In genomic region chr9:119763260-119763659, GRCh38 we compare ENCODE assay signal across 25 cellular contexts.
"Had no signal": no experiment of that assay in that cellular context is flagged by ENCODE, and none has a peak within 500 bp of the region (broad histone marks: within the 10 kb centered on the region; RNA-seq: fewer than 3 reads in every experiment).

No MANE protein-coding gene starts in this region.

- DNase-seq: islet precursor cell; left ventricle myocardium inferior; midbrain; mucosa of descending colon; naive thymus-derived CD4-positive, alpha-beta T cell; nucleus accumbens; pancreas; posterior cingulate gyrus; retina; right cardiac atrium; stimulated activated CD4-positive, alpha-beta T cell treated with anti-CD3 and anti-CD28 coated beads, Interleukin-12 subunit alpha, Interleukin-12 subunit beta, amount 100 ng/mL, for 4 hours; stimulated activated CD4-positive, alpha-beta T cell treated with anti-CD3 and anti-CD28 coated beads, Interleukin-15, amount 100 ng/mL, for 24 hours; stimulated activated CD4-positive, alpha-beta T cell treated with anti-CD3 and anti-CD28 coated beads, Interleukin-2, amount 100 ng/mL, for 24 hours; stimulated activated CD4-positive, alpha-beta T cell treated with anti-CD3 and anti-CD28 coated beads, Interleukin-4, amount 100 ng/mL, for 1 hour; stimulated activated naive B cell treated with anti-CD40 and anti-IgM and Interleukin-4, amounts not matched to agents 10 μg/mL and 1 μg/mL and 100 μg/mL, for 72 hours; stimulated activated naive CD8-positive, alpha-beta T cell treated with anti-CD3 and anti-CD28 coated beads, Interleukin-15, Interleukin-2, amounts not matched to agents 100 U/mL and 50 U/mL, for 24 hours; stomach; uterus had no signal

- H3K27ac ChIP-seq: hepatocyte, left ventricle myocardium inferior, pancreas, prostate gland, skin epidermis, stomach, thoracic aorta, tibial nerve, uterus had no signal

- H3K9me3 ChIP-seq: left ventricle myocardium inferior, mucosa of descending colon, pancreas, prostate gland, stomach, thoracic aorta, tibial nerve, uterus had no signal

- H3K27me3 ChIP-seq: pancreas, tibial nerve, uterus had no signal

- H3K4me2 ChIP-seq: hepatocyte had no signal

- ATAC-seq: mucosa of descending colon; naive thymus-derived CD4-positive, alpha-beta T cell; pancreas; right cardiac atrium; sciatic nerve; stimulated activated naive B cell treated with anti-CD40 and anti-IgM and Interleukin-4, amounts not matched to agents 10 μg/mL and 1 μg/mL and 100 μg/mL, for 72 hours; stimulated activated naive CD8-positive, alpha-beta T cell treated with anti-CD3 and anti-CD28 coated beads, Interleukin-15, Interleukin-2, amounts not matched to agents 100 U/mL and 50 U/mL, for 24 hours had no signal

- H3K36me3 ChIP-seq: left ventricle myocardium inferior, pancreas, prostate gland, stomach, thoracic aorta, tibial nerve, uterus had no signal

- H2AFZ ChIP-seq: hepatocyte had no signal

- H3K4me1 ChIP-seq: left ventricle myocardium inferior, pancreas, prostate gland, stomach, tibial nerve, uterus had no signal

- H3K79me2 ChIP-seq: hepatocyte had no signal

- H3K4me3 ChIP-seq: hepatocyte, left ventricle myocardium inferior, lung, mucosa of descending colon, pancreas, prostate gland, skin epidermis, stomach, thoracic aorta, tibial nerve, uterus had no signal
